Comparison of ENCODE assay signal across 21 cellular contexts in genomic region chr16:87066695-87067556, GRCh38.
"Had no signal": no experiment of that assay in that cellular context is flagged by ENCODE, and none has a peak within 500 bp of the region (broad histone marks: within the 10 kb centered on the region; RNA-seq: fewer than 3 reads in every experiment).

No MANE protein-coding gene starts in this region.

- H3K4me3 ChIP-seq: body of pancreas, cardiac muscle cell, left ventricle myocardium inferior, pancreas, psoas muscle, right atrium auricular region, skin epidermis, suprapubic skin had no signal

- FAIRE-seq: pancreas had no signal

- H3K36me3 ChIP-seq: cardiac muscle cell, left ventricle myocardium inferior, pancreas, right atrium auricular region, suprapubic skin had no signal

- H3K27ac ChIP-seq: body of pancreas, cardiac muscle cell, left ventricle myocardium inferior, pancreas, psoas muscle, right atrium auricular region, skin epidermis, suprapubic skin had no signal

- ATAC-seq: activated naive CD8-positive, alpha-beta T cell treated with anti-CD3 and anti-CD28 coated beads, Interleukin-2, amount 50 U/mL, for 24 hours; body of pancreas; naive thymus-derived CD8-positive, alpha-beta T cell; pancreas; psoas muscle; stimulated activated effector memory CD8-positive, alpha-beta T cell treated with anti-CD3 and anti-CD28 coated beads, Interleukin-12 subunit alpha, Interleukin-12 subunit beta, amount 100 ng/mL, for 72 hours; stimulated activated naive CD8-positive, alpha-beta T cell treated with anti-CD3 and anti-CD28 coated beads, Interleukin-15, amount 100 ng/mL, for 72 hours had no signal

- H3K27me3 ChIP-seq: body of pancreas, cardiac muscle cell, right atrium auricular region had no signal

- H3K4me1 ChIP-seq: pancreas, psoas muscle had no signal

- DNase-seq: activated gamma-delta T cell; activated naive CD4-positive, alpha-beta T cell treated with anti-CD3 and anti-CD28 coated beads, Interleukin-2, amount 50 U/mL, for 16 hours; activated naive CD8-positive, alpha-beta T cell treated with anti-CD3 and anti-CD28 coated beads, Interleukin-2, amount 50 U/mL, for 24 hours; body of pancreas; effector CD4-positive, alpha-beta T cell; foreskin melanocyte; immature natural killer cell; kidney glomerular epithelial cell; left ventricle myocardium inferior; naive thymus-derived CD8-positive, alpha-beta T cell; pancreas; psoas muscle; stimulated activated CD4-positive, alpha-beta T cell treated with anti-CD3 and anti-CD28 coated beads, Interleukin-1b, Interleukin-23, amount 100 ng/mL, for 48 hours; stimulated activated naive CD8-positive, alpha-beta T cell treated with anti-CD3 and anti-CD28 coated beads, Interleukin-15, amount 100 ng/mL, for 72 hours; T-helper 9 cell; trophoblast cell had no signal

- H3K9me3 ChIP-seq: body of pancreas, left ventricle myocardium inferior, pancreas, psoas muscle, right atrium auricular region, suprapubic skin had no signal
